Comparison of ENCODE assay signal across 22 cellular contexts in genomic region chr3:11996500-11996899, GRCh38.
A peak's percentile ranks its signal among the peaks of the same experiment; 100 is the strongest.
DNase-seq lines count a peak whose midpoint lies in the region; ATAC-seq lines count a peak whose summit lies in the region.
"Had no signal": no experiment of that assay in that cellular context is flagged by ENCODE, and none has a peak within 500 bp of the region (broad histone marks: within the 10 kb centered on the region; RNA-seq: fewer than 3 reads in every experiment).

No MANE protein-coding gene starts in this region.

- peak; percentile 27 for DNase-seq in NCI-H1694 treated with DMSO at 0.1 percent for 48 hours (lab: John Stamatoyannopoulos, UW)
- DNase-seq in NCI-H1694 (lab: John Stamatoyannopoulos, UW): no peak
- peak; percentile 73 for DNase-seq in NCI-H446 treated with DMSO at 0.1 percent for 48 hours (lab: John Stamatoyannopoulos, UW)
- DNase-seq in cerebellar cortex (ENCODE audit: low spot score): peak; percentile 77
- DNase-seq in activated CD4-positive, alpha-beta T cell treated with anti-CD3 and anti-CD28 coated beads for 1 hour: no peak
- DNase-seq: 8988T, ACHN, Calu3, GM23248, H7, IMR-90, KG1, MG63, NCI-H1417 treated with DMSO at 0.1 percent for 48 hours, NCI-H1930, NCI-H2107, NCI-H510A, PC-9, Right ventricle myocardium superior, RPMI8226 had no signal

- no peak for ATAC-seq in GM19467 (IDR thresholded peaks at IDR 0.05; ENCODE audit: unreplicated experiment)
- ATAC-seq in HG02870 (IDR thresholded peaks at IDR 0.05; ENCODE audit: unreplicated experiment): no peak

Comparison
In these comparisons a context has a peak if more than half of its experiments do, and no peak if none do; other contexts are left out.
1. DNase-seq: peak in NCI-H1694 treated with DMSO at 0.1 percent for 48 hours (single experiment), NCI-H446 treated with DMSO at 0.1 percent for 48 hours (single experiment) and cerebellar cortex (single experiment); none in NCI-H1694 (single experiment) and activated CD4-positive, alpha-beta T cell treated with anti-CD3 and anti-CD28 coated beads for 1 hour (single experiment).